ENCODE assay signal across 14 cellular contexts in genomic region chr13:43245374-43245964, GRCh38.
DNase-seq lines count a peak whose midpoint lies in the region; FAIRE-seq and TF ChIP-seq lines count a peak whose summit lies in the region.
"Had no signal": no experiment of that assay in that cellular context is flagged by ENCODE, and none has a peak within 500 bp of the region (broad histone marks: within the 10 kb centered on the region; RNA-seq: fewer than 3 reads in every experiment).

No MANE protein-coding gene starts in this region.

- peak overlapping the region; percentile 28 for H2AFZ ChIP-seq in astrocyte (ENCODE audit: low read depth, low read length)

- peak overlapping the region; percentile 74 for H3K4me2 ChIP-seq in astrocyte (ENCODE audit: low read length)

- H3K4me3 Mint-ChIP-seq in HFFc6 (peak overlapping the region; percentile 54), astrocyte (ENCODE audit: unreplicated experiment) (no peak overlapping the region)
- no peak overlapping the region for H3K4me3 Mint-ChIP-seq in activated CD4-positive, alpha-beta T cell treated with anti-CD3 and anti-CD28 coated beads, Interleukin-2, amount 10 ng/mL, durations not matched to agents 7 days and 5 days
- H3K4me3 Mint-ChIP-seq: memory B cell; stimulated activated naive CD8-positive, alpha-beta T cell treated with anti-CD3 and anti-CD28 coated beads, Interleukin-15, amount 100 ng/mL, for 72 hours had no signal

- H4K20me1 ChIP-seq in astrocyte (ENCODE audit: insufficient read depth, low read length), result no peaks in the 10 kb centered on the region

- peaks cover 13% of the 10 kb centered on the region for H3K4me1 ChIP-seq in astrocyte (ENCODE audit: insufficient read depth, low read length)
- H3K4me1 ChIP-seq in right atrium auricular region, result no peaks in the 10 kb centered on the region
- H3K4me1 ChIP-seq: body of pancreas had no signal

- H3K9me3 Mint-ChIP-seq in HFFc6, result no peaks in the 10 kb centered on the region
- no peaks in the 10 kb centered on the region for H3K9me3 Mint-ChIP-seq in astrocyte (ENCODE audit: unreplicated experiment)
- H3K9me3 Mint-ChIP-seq in activated CD4-positive, alpha-beta T cell treated with anti-CD3 and anti-CD28 coated beads, Interleukin-2, amount 10 ng/mL, durations not matched to agents 7 days and 5 days, result no peaks in the 10 kb centered on the region
- H3K9me3 Mint-ChIP-seq: memory B cell; stimulated activated naive CD8-positive, alpha-beta T cell treated with anti-CD3 and anti-CD28 coated beads, Interleukin-15, amount 100 ng/mL, for 72 hours had no signal

- H3K9me3 ChIP-seq in astrocyte (ENCODE audit: insufficient read depth, low read depth, low read length), result no peaks in the 10 kb centered on the region
- H3K9me3 ChIP-seq in right atrium auricular region, result no peaks in the 10 kb centered on the region
- H3K9me3 ChIP-seq: body of pancreas had no signal

- DNase-seq in HFFc6, result peak; percentile 74
- peak; percentile 92 for DNase-seq in astrocyte (ENCODE audit: low read depth)
- DNase-seq in fibroblast of the conjunctiva (ENCODE audit: low read depth), result peak; percentile 39
- peak; percentile 62 for DNase-seq in stromal cell of bone marrow (ENCODE audit: low read depth)
- DNase-seq in right atrium auricular region (ENCODE audit: low spot score), result no peak
- DNase-seq in activated CD4-positive, alpha-beta T cell treated with anti-CD3 and anti-CD28 coated beads, Interleukin-2, amount 10 ng/mL, durations not matched to agents 7 days and 5 days, result no peak
- no peak for DNase-seq in GM20000 (ENCODE audit: low spot score)
- DNase-seq in NCI-H1436 treated with DMSO at 0.1 percent for 48 hours (lab: John Stamatoyannopoulos, UW), result no peak
- DNase-seq: body of pancreas; COR-L47; MM.1S; NK-92 treated with Interleukin-12 subunit alpha and Interleukin-12 subunit beta, amount 100 ng/mL, for 24 hours; stimulated activated naive CD8-positive, alpha-beta T cell treated with anti-CD3 and anti-CD28 coated beads, Interleukin-15, amount 100 ng/mL, for 72 hours had no signal

- H3K27me3 Mint-ChIP-seq in HFFc6 (ENCODE audit: insufficient read depth), result no peaks in the 10 kb centered on the region
- H3K27me3 Mint-ChIP-seq in astrocyte (ENCODE audit: low read depth, unreplicated experiment), result peaks cover 8% of the 10 kb centered on the region
- peaks cover 11% of the 10 kb centered on the region for H3K27me3 Mint-ChIP-seq in activated CD4-positive, alpha-beta T cell treated with anti-CD3 and anti-CD28 coated beads, Interleukin-2, amount 10 ng/mL, durations not matched to agents 7 days and 5 days

- H3K36me3 Mint-ChIP-seq in HFFc6 (ENCODE audit: low read depth) (peaks cover 5% of the 10 kb centered on the region; the same call in 1 of the 2 replicates), astrocyte (ENCODE audit: low read depth, unreplicated experiment) (no peaks in the 10 kb centered on the region)
- no peaks in the 10 kb centered on the region for H3K36me3 Mint-ChIP-seq in activated CD4-positive, alpha-beta T cell treated with anti-CD3 and anti-CD28 coated beads, Interleukin-2, amount 10 ng/mL, durations not matched to agents 7 days and 5 days (ENCODE audit: low read depth)
- H3K36me3 Mint-ChIP-seq: memory B cell had no signal

- POLR2A ChIA-PET in activated CD4-positive, alpha-beta T cell treated with anti-CD3 and anti-CD28 coated beads, Interleukin-2, amount 10 ng/mL, durations not matched to agents 7 days and 5 days (lab: Charles Lee), result no interaction called here

- H3K79me2 ChIP-seq in astrocyte (ENCODE audit: insufficient read depth, low read length), result no peaks in the 10 kb centered on the region

- peak overlapping the region; percentile 84 for H3K27ac ChIP-seq in astrocyte (ENCODE audit: low read depth, low read length)
- H3K27ac ChIP-seq in right atrium auricular region, result no peak overlapping the region
- H3K27ac ChIP-seq: body of pancreas had no signal

- peak; percentile 68 for FAIRE-seq in astrocyte (lab: Jason Lieb, UNC)

- H3K4me1 Mint-ChIP-seq in HFFc6 (ENCODE audit: low read depth) (peaks cover 63% of the 10 kb centered on the region), astrocyte (ENCODE audit: low read depth, unreplicated experiment) (peaks cover 26% of the 10 kb centered on the region)
- H3K4me1 Mint-ChIP-seq in activated CD4-positive, alpha-beta T cell treated with anti-CD3 and anti-CD28 coated beads, Interleukin-2, amount 10 ng/mL, durations not matched to agents 7 days and 5 days, result no peaks in the 10 kb centered on the region

- H3K36me3 ChIP-seq in astrocyte (ENCODE audit: insufficient read depth, low read length), result no peaks in the 10 kb centered on the region
- H3K36me3 ChIP-seq in right atrium auricular region, result no peaks in the 10 kb centered on the region

- H3K4me3 ChIP-seq in astrocyte (ENCODE audit: insufficient read depth, low read depth, low read length) (peak overlapping the region; percentile 37), right atrium auricular region (no peak overlapping the region)
- H3K4me3 ChIP-seq: body of pancreas had no signal

- peak overlapping the region; percentile 90 for H3K27ac Mint-ChIP-seq in HFFc6
- H3K27ac Mint-ChIP-seq in astrocyte (ENCODE audit: unreplicated experiment), result peak overlapping the region; percentile 84
- H3K27ac Mint-ChIP-seq in activated CD4-positive, alpha-beta T cell treated with anti-CD3 and anti-CD28 coated beads, Interleukin-2, amount 10 ng/mL, durations not matched to agents 7 days and 5 days, result no peak overlapping the region
- H3K27ac Mint-ChIP-seq: memory B cell; stimulated activated naive CD8-positive, alpha-beta T cell treated with anti-CD3 and anti-CD28 coated beads, Interleukin-15, amount 100 ng/mL, for 72 hours had no signal

- H3K9ac ChIP-seq in astrocyte (ENCODE audit: low read length), result peak overlapping the region; percentile 27

- H3K27me3 ChIP-seq in astrocyte (ENCODE audit: insufficient read depth, low read length) (no peaks in the 10 kb centered on the region), right atrium auricular region (no peaks in the 10 kb centered on the region)
- H3K27me3 ChIP-seq: body of pancreas had no signal

- no peak for TF ChIP-seq CTCF in HFFc6 (IDR thresholded peaks at IDR 0.05)
- no peak for TF ChIP-seq CTCF in astrocyte (IDR thresholded peaks at IDR 0.05; ENCODE audit: insufficient read depth, low read depth, low read length)
- TF ChIP-seq CTCF in right atrium auricular region (IDR thresholded peaks at IDR 0.05), result no peak
- no peak for TF ChIP-seq CTCF in GM20000 (IDR thresholded peaks at IDR 0.05; ENCODE audit: extremely low read depth, missing control alignments)

- CTCF ChIA-PET in activated CD4-positive, alpha-beta T cell treated with anti-CD3 and anti-CD28 coated beads, Interleukin-2, amount 10 ng/mL, durations not matched to agents 7 days and 5 days (lab: Charles Lee), result no interaction called here

Comparison
In these comparisons a context has a peak if more than half of its experiments do, and no peak if none do; other contexts are left out.
1. DNase-seq: peak in HFFc6 (single experiment), astrocyte (single experiment), fibroblast of the conjunctiva (single experiment) and stromal cell of bone marrow (single experiment); none in right atrium auricular region (single experiment), activated CD4-positive, alpha-beta T cell treated with anti-CD3 and anti-CD28 coated beads, Interleukin-2, amount 10 ng/mL, durations not matched to agents 7 days and 5 days (single experiment), GM20000 (single experiment) and NCI-H1436 treated with DMSO at 0.1 percent for 48 hours (single experiment).